In genomic region chr12:74747305-74747704, GRCh38 we compare ENCODE assay signal across 14 cellular contexts.
DNase-seq lines count a peak whose midpoint lies in the region; ATAC-seq and TF ChIP-seq lines count a peak whose summit lies in the region.
"Had no signal": no experiment of that assay in that cellular context is flagged by ENCODE, and none has a peak within 500 bp of the region (broad histone marks: within the 10 kb centered on the region; RNA-seq: fewer than 3 reads in every experiment).

No MANE protein-coding gene starts in this region.

- H3K27me3 ChIP-seq in PC-3 (ENCODE audit: low read length), result no peaks in the 10 kb centered on the region
- H3K27me3 ChIP-seq in smooth muscle cell (ENCODE audit: low read depth), result no peaks in the 10 kb centered on the region

- H3K4me2 ChIP-seq in PC-3 (ENCODE audit: low read length) (no peak overlapping the region), smooth muscle cell (no peak overlapping the region)

- H3K36me3 ChIP-seq in PC-3 (ENCODE audit: low read depth, low read length) (no peaks in the 10 kb centered on the region), smooth muscle cell (ENCODE audit: low read depth) (no peaks in the 10 kb centered on the region)
- H3K36me3 ChIP-seq: thoracic aorta had no signal

- H3K9me2 ChIP-seq in PC-3 (replicated peaks; ENCODE audit: low read length), result no peaks in the 10 kb centered on the region

- CTCF ChIA-PET in PC-3 (lab: Charles Lee), result no interaction called here

- DNase-seq in NCI-H1417 (lab: John Stamatoyannopoulos, UW) (peak in 2 of 3 experiments; percentile 17 to 61), NCI-H1417 treated with DMSO at 0.1 percent for 48 hours (lab: John Stamatoyannopoulos, UW) (no peak), PC-3 (peak; percentile 44), epithelial cell of proximal tubule (ENCODE audit: low read depth) (no peak), smooth muscle cell (lab: John Stamatoyannopoulos, UW; ENCODE audit: unreplicated experiment) (no peak), iPS-NIHi11 (ENCODE audit: low spot score) (no peak), NCI-H2227 treated with DMSO at 0.1 percent for 48 hours (lab: John Stamatoyannopoulos, UW) (no peak)
- no peak for DNase-seq in stimulated activated CD4-positive, alpha-beta T cell treated with anti-CD3 and anti-CD28 coated beads, Interleukin-4, amount 100 ng/mL, for 4 hours
- DNase-seq: activated CD8-positive, alpha-beta memory T cell treated with anti-CD3 and anti-CD28 coated beads, Interleukin-2, amount 50 U/mL, for 48 hours; hypothalamus; naive thymus-derived CD4-positive, alpha-beta T cell; NCI-H510A; T-helper 9 cell had no signal

- H3K9ac ChIP-seq in PC-3 (ENCODE audit: low read length), result no peak overlapping the region
- H3K9ac ChIP-seq in smooth muscle cell (ENCODE audit: low read depth), result no peak overlapping the region

- intact Hi-C loops in PC-3 (cut with micrococcal nuclease), result loop anchor here (1.0 to 5.0 kb wide), 3 partner anchors 55 to 543 kb away; no protein-coding TSS in a partner anchor

- TF ChIP-seq CTCF in PC-3 (conservative IDR thresholded peaks at IDR 0.05; ENCODE audit: low read depth, low read length), result peak; percentile 57
- peak; percentile 58 for TF ChIP-seq CTCF in epithelial cell of proximal tubule (conservative IDR thresholded peaks at IDR 0.05; ENCODE audit: low read depth, low read length)
- TF ChIP-seq CTCF in smooth muscle cell (IDR thresholded peaks at IDR 0.05; ENCODE audit: borderline replicate concordance, insufficient read depth, poor library complexity, severe bottlenecking), result peak; percentile 52

- H2AFZ ChIP-seq in PC-3 (ENCODE audit: low read length) (no peak overlapping the region), smooth muscle cell (ENCODE audit: low read depth) (no peak overlapping the region)

- H3F3A ChIP-seq in PC-3 (ENCODE audit: low read length, unreplicated experiment) (no peaks in the 10 kb centered on the region), smooth muscle cell (ENCODE audit: low read depth) (peaks cover 8% of the 10 kb centered on the region)

- H3K79me2 ChIP-seq in PC-3 (ENCODE audit: low read length), result no peaks in the 10 kb centered on the region
- no peaks in the 10 kb centered on the region for H3K79me2 ChIP-seq in smooth muscle cell (ENCODE audit: low read depth)

- H3K4me1 ChIP-seq in PC-3 (ENCODE audit: insufficient read depth, low read length) (no peaks in the 10 kb centered on the region), smooth muscle cell (ENCODE audit: low read depth) (no peaks in the 10 kb centered on the region)

- no peaks in the 10 kb centered on the region for H3K9me3 ChIP-seq in PC-3 (ENCODE audit: low read length)
- no peaks in the 10 kb centered on the region for H3K9me3 ChIP-seq in smooth muscle cell (replicated peaks; ENCODE audit: low read depth)
- H3K9me3 ChIP-seq: thoracic aorta had no signal

- H4K20me1 ChIP-seq in PC-3 (ENCODE audit: low read length), result no peaks in the 10 kb centered on the region
- no peaks in the 10 kb centered on the region for H4K20me1 ChIP-seq in smooth muscle cell (ENCODE audit: low read depth)

- no peak overlapping the region for H3K27ac ChIP-seq in PC-3 (ENCODE audit: low read length)
- no peak overlapping the region for H3K27ac ChIP-seq in smooth muscle cell (ENCODE audit: low read depth)
- H3K27ac ChIP-seq: thoracic aorta had no signal

- no peak overlapping the region for H3K4me3 ChIP-seq in PC-3 (ENCODE audit: low read length)
- H3K4me3 ChIP-seq in epithelial cell of proximal tubule (ENCODE audit: low read depth, low read length), result no peak overlapping the region
- no peak overlapping the region for H3K4me3 ChIP-seq in smooth muscle cell
- H3K4me3 ChIP-seq: thoracic aorta had no signal

- BruUV-seq in PC-3 (replicated peaks; lab: Mats Ljungman, UMichigan), result no TSS peak

- POLR2A ChIA-PET in PC-3 (lab: Charles Lee; ENCODE audit: unreplicated experiment), result no interaction called here

- ATAC-seq in PC-3, result peak; percentile 33; the same call in 1 of the 2 replicates
- ATAC-seq: naive thymus-derived CD4-positive, alpha-beta T cell had no signal

Comparison
In these comparisons a context has a peak if more than half of its experiments do, and no peak if none do; other contexts are left out.
1. DNase-seq: peak in NCI-H1417 (2 of 3) and PC-3 (single experiment); none in NCI-H1417 treated with DMSO at 0.1 percent for 48 hours (single experiment), epithelial cell of proximal tubule (single experiment), smooth muscle cell (single experiment), stimulated activated CD4-positive, alpha-beta T cell treated with anti-CD3 and anti-CD28 coated beads, Interleukin-4, amount 100 ng/mL, for 4 hours (0 of 2), iPS-NIHi11 (single experiment) and NCI-H2227 treated with DMSO at 0.1 percent for 48 hours (single experiment).
2. Peak in every context shown above with its lines, with median percentiles within 50 percentile points of each other: CTCF ChIP-seq.